1 cellular context compared by ENCODE assay signal in the genomic region with DNA sequence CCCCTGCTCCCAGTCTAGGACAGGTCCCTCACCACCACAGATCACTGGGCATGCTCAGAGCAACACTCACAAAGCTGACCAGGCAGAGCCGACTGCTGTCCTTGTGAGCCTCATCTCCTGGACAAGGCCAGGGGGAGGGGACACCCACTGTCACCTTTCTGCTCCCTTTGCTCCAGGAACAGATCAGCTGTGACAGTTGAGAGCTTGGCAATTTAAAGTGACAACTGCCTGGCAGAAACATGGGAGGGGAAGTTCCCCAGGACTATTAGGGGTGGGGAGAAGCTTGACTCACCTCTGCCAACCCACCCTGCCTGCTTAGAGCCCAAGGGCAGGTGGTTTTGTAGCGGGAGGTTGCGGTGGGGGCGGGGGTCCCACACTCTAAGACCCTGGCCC.
TF ChIP-seq lines count a peak whose summit lies in the region.

No MANE protein-coding gene starts in this region.

TF ChIP-seq in HepG2, 621 proteins besides CTCF, POLR2A, EP300 and RAD21 (continued from another document):
- no peak for TF ChIP-seq THRA (CRISPR knock-in tag; IDR thresholded peaks at IDR 0.05; ENCODE audit: borderline replicate concordance)
- TF ChIP-seq, protein P1, sequence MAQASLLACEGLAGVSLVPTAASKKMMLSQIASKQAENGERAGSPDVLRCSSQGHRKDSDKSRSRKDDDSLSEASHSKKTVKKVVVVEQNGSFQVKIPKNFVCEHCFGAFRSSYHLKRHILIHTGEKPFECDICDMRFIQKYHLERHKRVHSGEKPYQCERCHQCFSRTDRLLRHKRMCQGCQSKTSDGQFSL (CRISPR knock-in tag; IDR thresholded peaks at IDR 0.05): 0 out of 2 replicates have a peak, but pooled peaks have one; percentile 31
- TF ChIP-seq ZNF777 (CRISPR knock-in tag; IDR thresholded peaks at IDR 0.05): 0 out of 2 replicates have a peak, but pooled peaks have one; percentile 16
- no peak for TF ChIP-seq ZNF709 (CRISPR knock-in tag; IDR thresholded peaks at IDR 0.05)
- TF ChIP-seq ZNF460 (CRISPR knock-in tag; IDR thresholded peaks at IDR 0.05; ENCODE audit: borderline replicate concordance): no peak
- TF ChIP-seq TBP (CRISPR knock-in tag; IDR thresholded peaks at IDR 0.05): no peak
- TF ChIP-seq TMF1 (CRISPR knock-in tag; IDR thresholded peaks at IDR 0.05; ENCODE audit: low read depth): no peak; the same call in 1 of the 2 replicates
- TF ChIP-seq DMAP1 (CRISPR knock-in tag; IDR thresholded peaks at IDR 0.05): no peak
- 0 out of 2 replicates have a peak, but pooled peaks have one; percentile 20 for TF ChIP-seq ZNF710 (CRISPR knock-in tag; IDR thresholded peaks at IDR 0.05; ENCODE audit: borderline replicate concordance)
- no peak for TF ChIP-seq TAF15 (IDR thresholded peaks at IDR 0.05; ENCODE audit: low read depth, low read length, poor library complexity, severe bottlenecking)
- no peak for TF ChIP-seq HDAC6 (IDR thresholded peaks at IDR 0.05; ENCODE audit: low read depth, low read length)
- no peak for TF ChIP-seq ZNF672 (CRISPR knock-in tag; IDR thresholded peaks at IDR 0.05)
- TF ChIP-seq, protein P2, sequence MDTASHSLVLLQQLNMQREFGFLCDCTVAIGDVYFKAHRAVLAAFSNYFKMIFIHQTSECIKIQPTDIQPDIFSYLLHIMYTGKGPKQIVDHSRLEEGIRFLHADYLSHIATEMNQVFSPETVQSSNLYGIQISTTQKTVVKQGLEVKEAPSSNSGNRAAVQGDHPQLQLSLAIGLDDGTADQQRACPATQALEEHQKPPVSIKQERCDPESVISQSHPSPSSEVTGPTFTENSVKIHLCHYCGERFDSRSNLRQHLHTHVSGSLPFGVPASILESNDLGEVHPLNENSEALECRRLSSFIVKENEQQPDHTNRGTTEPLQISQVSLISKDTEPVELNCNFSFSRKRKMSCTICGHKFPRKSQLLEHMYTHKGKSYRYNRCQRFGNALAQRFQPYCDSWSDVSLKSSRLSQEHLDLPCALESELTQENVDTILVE (CRISPR knock-in tag; IDR thresholded peaks at IDR 0.05): no peak
- no peak for TF ChIP-seq ZNF513 (CRISPR knock-in tag; conservative IDR thresholded peaks at IDR 0.05)
- peak; percentile 39; the same call in 1 of the 2 replicates for TF ChIP-seq FOSL2 (CRISPR knock-in tag; IDR thresholded peaks at IDR 0.05)
- TF ChIP-seq PAF1 (CRISPR knock-in tag; IDR thresholded peaks at IDR 0.05): no peak
- TF ChIP-seq ZKSCAN5 (CRISPR knock-in tag; IDR thresholded peaks at IDR 0.05): no peak
